8 cellular contexts compared by ENCODE assay signal in genomic region chr20:728022-728944, GRCh38. TPM values are rescaled to one million over a fixed set of nuclear protein-coding genes. Genes with fewer than 3 reads are reported as not detected.
DNase-seq lines count a peak whose midpoint lies in the region; ATAC-seq and TF ChIP-seq lines count a peak whose summit lies in the region.

No MANE protein-coding gene starts in this region.

- peak; percentile 46 for TF ChIP-seq CTCF in endothelial cell (IDR thresholded peaks at IDR 0.05; ENCODE audit: unreplicated experiment)

- H3K4me1 Mint-ChIP-seq in endothelial cell (ENCODE audit: unreplicated experiment) = no peaks in the 10 kb centered on the region
- H3K4me1 Mint-ChIP-seq in naive B cell = peaks cover 0 to 9% (median 5%) of the 10 kb centered on the region in 3 donors

- H3K27me3 Mint-ChIP-seq in endothelial cell (ENCODE audit: unreplicated experiment) = peaks cover 3% of the 10 kb centered on the region
- peaks cover 39 to 80% (median 72%) of the 10 kb centered on the region in 3 donors for H3K27me3 Mint-ChIP-seq in naive B cell

- DNase-seq in NCI-H2029 (lab: John Stamatoyannopoulos, UW) = peak; percentile 38
- DNase-seq in NCI-H2029 treated with DMSO at 0.1 percent for 48 hours (lab: John Stamatoyannopoulos, UW) = no peak
- DNase-seq in NCI-H2227 treated with DMSO at 0.1 percent for 48 hours (lab: John Stamatoyannopoulos, UW) = peak; percentile 72
- peak; percentile 27 to 43 for DNase-seq in activated CD4-positive, alpha-beta T cell treated with anti-CD3 and anti-CD28 coated beads, Interleukin-2, amount 50 U/mL, for 4 hours
- DNase-seq in endothelial cell (ENCODE audit: low spot score) = peak; percentile 86
- DNase-seq in naive B cell = peak; percentile 2
- peak; percentile 71 for DNase-seq in stimulated activated naive CD8-positive, alpha-beta T cell treated with anti-CD3 and anti-CD28 coated beads, Interleukin-15, Interleukin-2, amounts not matched to agents 100 U/mL and 50 U/mL, for 24 hours

- no peaks in the 10 kb centered on the region for H3K9me3 Mint-ChIP-seq in endothelial cell (ENCODE audit: unreplicated experiment)
- peaks cover 0 to 7% (median 0%) of the 10 kb centered on the region in 7 donors for H3K9me3 Mint-ChIP-seq in naive B cell

- H3K36me3 Mint-ChIP-seq in endothelial cell (ENCODE audit: low read depth, unreplicated experiment) = no peaks in the 10 kb centered on the region
- H3K36me3 Mint-ChIP-seq in naive B cell = no peaks in the 10 kb centered on the region

- peak overlapping the region; percentile 6 for H3K4me3 Mint-ChIP-seq in endothelial cell (ENCODE audit: unreplicated experiment)
- H3K4me3 Mint-ChIP-seq in naive B cell = peak overlapping the region in 3 of 8 donors; percentile 43 to 60 (median 56)

- ATAC-seq in naive B cell (ENCODE audit: low read depth in 2 of 2) = peak; percentile 51
- peak; percentile 71 for ATAC-seq in stimulated activated naive CD8-positive, alpha-beta T cell treated with anti-CD3 and anti-CD28 coated beads, Interleukin-15, Interleukin-2, amounts not matched to agents 100 U/mL and 50 U/mL, for 24 hours
- ATAC-seq in GM21576 (IDR thresholded peaks at IDR 0.05; ENCODE audit: unreplicated experiment) = no peak

- no peak overlapping the region for H3K27ac Mint-ChIP-seq in endothelial cell (ENCODE audit: unreplicated experiment)
- no peak overlapping the region for H3K27ac Mint-ChIP-seq in naive B cell

RNA-seq across cellular contexts. Expression of gene SLC52A3, which starts 40.0 kb away (rescaled TPM):
- 2.9 TPM for total RNA-seq in endothelial cell (ENCODE audit: unreplicated experiment)
- not detected for polyA plus RNA-seq in naive B cell (ENCODE audit: low read depth in 6 of 6)

RNA-seq across cellular contexts. Expression of gene SCRT2, which starts 52.7 kb away (rescaled TPM):
- total RNA-seq in endothelial cell (ENCODE audit: unreplicated experiment) = not detected
- not detected for polyA plus RNA-seq in naive B cell (ENCODE audit: low read depth in 6 of 6)
